Comparison of ENCODE assay signal across 9 cellular contexts in the genomic region with DNA sequence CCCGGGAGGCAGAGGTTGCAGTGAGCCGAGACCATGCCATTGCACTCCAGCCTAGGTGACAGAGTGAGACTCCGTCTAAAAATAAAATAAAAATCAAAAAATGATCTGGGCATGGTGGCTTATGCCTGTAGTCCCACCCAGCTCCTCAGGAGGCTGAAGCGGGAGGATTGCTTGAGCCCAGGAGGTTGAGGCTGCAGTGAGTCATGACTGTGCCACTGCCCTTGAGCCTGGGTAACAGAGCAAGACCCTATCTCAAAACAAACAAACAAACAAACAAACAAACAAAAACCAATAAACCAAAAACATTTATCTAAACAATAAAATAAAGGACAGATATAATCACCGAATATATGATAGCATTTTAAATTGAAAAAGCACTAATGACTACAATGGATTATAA. TPM values are rescaled to one million over a fixed set of nuclear protein-coding genes. Genes with fewer than 3 reads are reported as not detected.
DNase-seq lines count a peak whose midpoint lies in the region; ATAC-seq, FAIRE-seq and TF ChIP-seq lines count a peak whose summit lies in the region.
"Not testable (repeated sequence)": the region's sequence is repeated elsewhere in the genome, so short reads cannot be mapped to it uniquely, and the experiment has no call there.
"Had no signal": no experiment of that assay in that cellular context is flagged by ENCODE, and none has a peak within 500 bp of the region (broad histone marks: within the 10 kb centered on the region; RNA-seq: fewer than 3 reads in every experiment).

No MANE protein-coding gene starts in this region.

- not testable (repeated sequence) for H3K4me3 ChIP-seq in A549, GM23248, K562, right atrium auricular region

- TF ChIP-seq RAD21 in A549 (conservative IDR thresholded peaks at IDR 0.05 in 1 of 2, IDR thresholded peaks at IDR 0.05 in 1 of 2); K562 (CRISPR knock-in tag; conservative IDR thresholded peaks at IDR 0.05 in 1 of 2, IDR thresholded peaks at IDR 0.05 in 1 of 2): not testable (repeated sequence)

- not testable (repeated sequence) for BruUV-seq in K562 (replicated peaks; lab: Mats Ljungman, UMichigan)

- not testable (repeated sequence) for H3K9me3 Mint-ChIP-seq in nephron; osteocyte (ENCODE audit: unreplicated experiment); type B pancreatic cell

- peak overlapping the region in 1 of 3 experiments; percentile 46 for H3K4me3 Mint-ChIP-seq in nephron
- H3K4me3 Mint-ChIP-seq in osteocyte (ENCODE audit: unreplicated experiment); type B pancreatic cell: not testable (repeated sequence)

- DNase-seq in A549 (ENCODE audit: low read depth in 1 of 2, low spot score in 1 of 2); GM23248; K562 (ENCODE audit: extremely low read depth in 1 of 4, low spot score in 3 of 4): not testable (repeated sequence)
- DNase-seq in right atrium auricular region (ENCODE audit: low spot score) (peak; percentile 50), osteocyte (ENCODE audit: extremely low spot score, unreplicated experiment) (peak; percentile 21), type B pancreatic cell (ENCODE audit: extremely low spot score, unreplicated experiment) (peak; percentile 25)

- H3K27me3 Mint-ChIP-seq in nephron (ENCODE audit: low read depth) (peaks cover 12% of the 10 kb centered on the region), type B pancreatic cell (peaks cover 24% of the 10 kb centered on the region)
- H3K27me3 Mint-ChIP-seq in osteocyte (ENCODE audit: unreplicated experiment) = not testable (repeated sequence)

- not testable (repeated sequence) for ATAC-seq in A549, K562

- peaks cover 10% of the 10 kb centered on the region for H3K4me1 Mint-ChIP-seq in nephron
- H3K4me1 Mint-ChIP-seq in osteocyte (ENCODE audit: unreplicated experiment) = peaks cover 25% of the 10 kb centered on the region
- H3K4me1 Mint-ChIP-seq in type B pancreatic cell (ENCODE audit: unreplicated experiment) = peaks cover 10% of the 10 kb centered on the region

- H3K27ac Mint-ChIP-seq in nephron = peak overlapping the region in 2 of 3 experiments; percentile 65 to 76
- H3K27ac Mint-ChIP-seq in osteocyte (ENCODE audit: unreplicated experiment); type B pancreatic cell: not testable (repeated sequence)

- not testable (repeated sequence) for H3K9me2 ChIP-seq in GM23248 (ENCODE audit: insufficient read depth)

- H3K4me1 ChIP-seq in A549 (peaks cover 54% of the 10 kb centered on the region), GM23248 (ENCODE audit: insufficient read depth) (peaks cover 21% of the 10 kb centered on the region), K562 (replicated peaks in 1 of 2; ENCODE audit: control insufficient read depth in 2 of 2, insufficient read depth in 2 of 2, low read length in 2 of 2) (peaks cover 31 to 37% of the 10 kb centered on the region in 2 experiments), right atrium auricular region (peaks cover 0 to 35% of the 10 kb centered on the region in 2 donors)

- not testable (repeated sequence) for H2AFZ ChIP-seq in GM23248; K562 (ENCODE audit: low read depth, low read length)

- H3K27ac ChIP-seq in A549 (peak overlapping the region; percentile 80 to 88; a peak in 5 of 6 replicates), GM23248 (peak overlapping the region; percentile 78), K562 (ENCODE audit: extremely low read depth, low read depth, low read length) (0 out of 3 replicates have a peak overlapping the region, but pooled peaks have one; percentile 1)
- H3K27ac ChIP-seq in right atrium auricular region = not testable (repeated sequence)

- not testable (repeated sequence) for H3K27me3 ChIP-seq in GM23248 (replicated peaks; ENCODE audit: insufficient read depth); K562 (ENCODE audit: control insufficient read depth in 2 of 2, insufficient read depth in 2 of 2, low read length in 2 of 2); right atrium auricular region

- not testable (repeated sequence) for TF ChIP-seq EP300 in A549 (IDR thresholded peaks at IDR 0.05); K562 (IDR thresholded peaks at IDR 0.05; ENCODE audit: low read length)

- TF ChIP-seq POLR2A in A549 (IDR thresholded peaks at IDR 0.05; ENCODE audit: low read length); K562 (conservative IDR thresholded peaks at IDR 0.05): not testable (repeated sequence)

- not testable (repeated sequence) for FAIRE-seq in A549 (lab: Jason Lieb, UNC); K562 (lab: Jason Lieb, UNC)

- H3K4me2 ChIP-seq in A549; GM23248 (ENCODE audit: unreplicated experiment); K562 (ENCODE audit: insufficient read depth, low read length): not testable (repeated sequence)

- not testable (repeated sequence) for H4K20me1 ChIP-seq in GM23248 (ENCODE audit: insufficient read depth); K562 (replicated peaks; ENCODE audit: control insufficient read depth, insufficient read depth, low read length)

- in situ Hi-C loops in GM23248 (cut with MboI) = not testable (repeated sequence)
- in situ Hi-C loops in K562 (cut with MboI) = loop anchor here (5.0 kb wide), 1 partner anchor 156 kb away; no protein-coding TSS in a partner anchor

- TF ChIP-seq CTCF in A549 (IDR thresholded peaks at IDR 0.05); K562 (IDR thresholded peaks at IDR 0.05 in 2 of 3, conservative IDR thresholded peaks at IDR 0.05 in 1 of 3; ENCODE audit: insufficient read depth in 2 of 3, low read depth in 1 of 3, low read length in 3 of 3); right atrium auricular region (IDR thresholded peaks at IDR 0.05); nephron (IDR thresholded peaks at IDR 0.05; ENCODE audit: unreplicated experiment in 3 of 3); osteocyte (IDR thresholded peaks at IDR 0.05); type B pancreatic cell (conservative IDR thresholded peaks at IDR 0.05): not testable (repeated sequence)

- POLR2A ChIA-PET in A549 (lab: Yijun Ruan, JAX) = not testable (repeated sequence)
- POLR2A ChIA-PET in K562 (lab: Yijun Ruan, JAX) = interaction anchor here (1.0 to 14.1 kb wide), 2 partner anchors 10 to 23 kb away, joined by 3 to 327 read pairs; a partner anchor contains a TSS

- intact Hi-C loops in K562 (cut with micrococcal nuclease) = loop anchor here (1.0 kb wide), 1 partner anchor 101 kb away; no protein-coding TSS in a partner anchor

- whole genome bisulfite sequencing in A549 (ENCODE audit: missing lambda C conversion rate) = 92% methylated on average over 5 of the region's 5 CpGs
- 98 to 99% methylated on average over 5 of the region's 5 CpGs for WGBS in GM23248 (ENCODE audit: low coverage in 1 of 2, low lambda C conversion rate in 2 of 2, missing lambda C conversion rate in 2 of 2), 2 experiments
- WGBS in K562 (ENCODE audit: insufficient coverage, low coverage, missing lambda C conversion rate) = 82% methylated on average over 5 of the region's 5 CpGs

- not testable (repeated sequence) for H3K9me3 ChIP-seq in A549; GM23248 (ENCODE audit: low read depth); K562 (replicated peaks; ENCODE audit: control insufficient read depth, insufficient read depth, low read depth, low read length); right atrium auricular region

- H3K9me1 ChIP-seq in K562 (ENCODE audit: control insufficient read depth, insufficient read depth, low read length) = not testable (repeated sequence)

- H3K36me3 ChIP-seq in GM23248 (ENCODE audit: low read depth); K562 (ENCODE audit: control insufficient read depth, insufficient read depth, low read length); right atrium auricular region: not testable (repeated sequence)

- H3K9ac ChIP-seq in GM23248; K562 (ENCODE audit: insufficient read depth in 1 of 2, low read depth in 2 of 2, low read length in 2 of 2): not testable (repeated sequence)

- peaks cover 10% of the 10 kb centered on the region for H3F3A ChIP-seq in GM23248 (ENCODE audit: insufficient read depth)

- H3K79me2 ChIP-seq in GM23248 (ENCODE audit: insufficient read depth); K562 (ENCODE audit: control insufficient read depth, insufficient read depth, low read length): not testable (repeated sequence)

- H3K36me3 Mint-ChIP-seq in nephron (ENCODE audit: low read depth); osteocyte (ENCODE audit: unreplicated experiment); type B pancreatic cell: not testable (repeated sequence)

- CTCF ChIA-PET in A549 (lab: Yijun Ruan, JAX) (interaction anchor here (0.6 to 11.9 kb wide), 3 partner anchors 19 to 866 kb away, joined by 3 to 565 read pairs (median 3); no protein-coding TSS in a partner anchor), K562 (lab: Yijun Ruan, JAX; ENCODE audit: low intra/inter-chr PET ratio) (interaction anchor here (1.2 kb wide), 1 partner anchor 154 kb away, joined by 7 read pairs; no protein-coding TSS in a partner anchor)

RNA-seq across cellular contexts. Expression of a gene that starts 3.5 kb away (rescaled TPM):
- polyA plus RNA-seq in A549 (2011; rRNA removed) = 1.2 and 1.5 TPM in 2 replicates
- polyA plus RNA-seq in A549 (2012; cell fraction: cytosol; rRNA removed) = 0.23 and 0.29 TPM in 2 replicates
- polyA plus RNA-seq in A549 (2012; cell fraction: nucleus; rRNA removed) = 0.22 and 0.32 TPM in 2 replicates
- 0.98 to 2.1 TPM (median 1.9 TPM) in 3 replicates for polyA plus RNA-seq in A549 (2017; fragmentation: RNase III; extraction: RNeasy Plus Mini Kit Qiagen cat#74134 plus additional on column Dnase treatment)
- polyA minus RNA-seq in A549 (2011; rRNA and poly(A)+ RNA removed) = 2.0 and 2.2 TPM in 2 replicates
- 4.7 and 5.1 TPM in 2 replicates for total RNA-seq in GM23248 (2014; rRNA removed; shearing (Covaris generic))
- 3.1 and 3.9 TPM in 2 replicates for polyA plus RNA-seq in GM23248 (2016; fragmentation: Nextera tagmentation; extraction: Ambion mirVana)
- 4.5 and 6.1 TPM in 2 replicates for total RNA-seq in K562 (2011; cell fraction: chromatin; rRNA removed; ENCODE audit: low replicate concordance)
- total RNA-seq in K562 (2011; cell fraction: nucleolus; rRNA removed) = 4.7 and 5.5 TPM in 2 replicates
- total RNA-seq in K562 (2011; cell fraction: nucleoplasm; rRNA removed) = 4.4 and 5.5 TPM in 2 replicates
- 0.36 and 0.61 TPM in 2 replicates for total RNA-seq in K562 (2014; rRNA removed)
- total RNA-seq in K562 (2014; rRNA removed; fragmentation: Illumina TruSeq; extraction: Trizol) = 0.35 and 0.40 TPM in 2 replicates
- total RNA-seq in K562 (2015; rRNA removed; fragmentation: Illumina TruSeq; extraction: Trizol) = 0.07 and 0.11 TPM in 2 replicates
- total RNA-seq in K562 (2021) = 0.85 and 1.0 TPM in 2 replicates
- polyA plus RNA-seq in K562 (2011; rRNA removed) = 0.22 and 0.49 TPM in 2 replicates
- polyA plus RNA-seq in K562 (2011; cell fraction: cytosol; rRNA removed) = 0.15 and 0.35 TPM in 2 replicates
- 1.4 and 1.9 TPM in 2 replicates for polyA plus RNA-seq in K562 (2011; cell fraction: nucleus; rRNA removed)
- polyA plus RNA-seq in K562 (2012) = 1.0 and 15.0 TPM in 2 replicates
- polyA plus RNA-seq in K562 (2014; fragmentation: Illumina TruSeq; extraction: Trizol) = 0.73 and 0.86 TPM in 2 replicates
- under 1 TPM; 0.27 to 0.62 TPM for polyA plus RNA-seq in K562 (2014; fragmentation: Nextera tagmentation; extraction: Ambion mirVana)
- polyA plus RNA-seq in K562 (2014; rRNA removed) = 1.3 TPM in 2 replicates
- 0.28 and 0.66 TPM in 2 replicates for polyA minus RNA-seq in K562 (2011; rRNA and poly(A)+ RNA removed)
- not detected in 2 replicates for polyA minus RNA-seq in K562 (2011; cell fraction: cytosol; rRNA and poly(A)+ RNA removed)
- 0.67 and 2.3 TPM in 2 replicates for polyA minus RNA-seq in K562 (2011; cell fraction: nucleus; rRNA and poly(A)+ RNA removed)
- total RNA-seq in right atrium auricular region = 1 to 10 TPM; 1.3 to 4.7 TPM
- total RNA-seq in osteocyte = 0.81 and 2.0 TPM in 2 replicates
- total RNA-seq in type B pancreatic cell (ENCODE audit: low replicate concordance) = 0.14 and 0.31 TPM in 2 replicates
- total RNA-seq: Daoy had no signal

RNA-seq across cellular contexts. Expression of a gene that starts 13.8 kb away (rescaled TPM):
- polyA plus RNA-seq in A549 (2011; rRNA removed) (2,791 and 4,959 TPM in 2 replicates), A549 (2017; fragmentation: RNase III; extraction: RNeasy Plus Mini Kit Qiagen cat#74134 plus additional on column Dnase treatment) (12,354 to 13,747 TPM (median 12,799 TPM) in 3 replicates), GM23248 (2016; fragmentation: Nextera tagmentation; extraction: Ambion mirVana) (10,305 and 10,611 TPM in 2 replicates), K562 (2011; rRNA removed) (692 and 749 TPM in 2 replicates), K562 (2014; fragmentation: Illumina TruSeq; extraction: Trizol) (2,369 and 3,146 TPM in 2 replicates), K562 (2014; fragmentation: Nextera tagmentation; extraction: Ambion mirVana) (100 to 1,000 TPM; 370 to 426 TPM), K562 (2014; rRNA removed) (1,104 and 1,916 TPM in 2 replicates)
- 6,916 and 9,060 TPM in 2 replicates for polyA plus RNA-seq in A549 (2012; cell fraction: cytosol; rRNA removed)
- polyA plus RNA-seq in A549 (2012; cell fraction: nucleus; rRNA removed) = 2,875 and 3,583 TPM in 2 replicates
- polyA minus RNA-seq in A549 (2011; rRNA and poly(A)+ RNA removed) = 2,337 and 2,680 TPM in 2 replicates
- 393 and 473 TPM in 2 replicates for total RNA-seq in GM23248 (2014; rRNA removed; shearing (Covaris generic))
- total RNA-seq in K562 (2011; cell fraction: chromatin; rRNA removed; ENCODE audit: low replicate concordance) = 340 and 424 TPM in 2 replicates
- 235 and 254 TPM in 2 replicates for total RNA-seq in K562 (2011; cell fraction: nucleolus; rRNA removed)
- total RNA-seq in K562 (2011; cell fraction: nucleoplasm; rRNA removed) = 466 and 809 TPM in 2 replicates
- total RNA-seq in K562 (2014; rRNA removed) (542 and 714 TPM in 2 replicates), K562 (2014; rRNA removed; fragmentation: Illumina TruSeq; extraction: Trizol) (854 and 941 TPM in 2 replicates), K562 (2015; rRNA removed; fragmentation: Illumina TruSeq; extraction: Trizol) (794 and 802 TPM in 2 replicates), K562 (2021) (1,987 and 1,991 TPM in 2 replicates), right atrium auricular region (1,000 to 10,000 TPM; 2,265 to 2,787 TPM), osteocyte (2,993 and 3,020 TPM in 2 replicates), type B pancreatic cell (ENCODE audit: low replicate concordance) (1,346 and 2,108 TPM in 2 replicates)
- 753 and 1,113 TPM in 2 replicates for polyA plus RNA-seq in K562 (2011; cell fraction: cytosol; rRNA removed)
- polyA plus RNA-seq in K562 (2011; cell fraction: nucleus; rRNA removed) = 360 and 464 TPM in 2 replicates
- 2,840 and 5,114 TPM in 2 replicates for polyA plus RNA-seq in K562 (2012)
- polyA minus RNA-seq in K562 (2011; rRNA and poly(A)+ RNA removed) = 797 and 971 TPM in 2 replicates
- polyA minus RNA-seq in K562 (2011; cell fraction: cytosol; rRNA and poly(A)+ RNA removed) = 687 and 1,035 TPM in 2 replicates
- polyA minus RNA-seq in K562 (2011; cell fraction: nucleus; rRNA and poly(A)+ RNA removed) = 101 and 228 TPM in 2 replicates

RNA-seq across cellular contexts. Expression of a gene that starts 36.3 kb away (rescaled TPM):
- polyA plus RNA-seq in A549 (2011; rRNA removed) = 3.8 and 5.8 TPM in 2 replicates
- polyA plus RNA-seq in A549 (2012; cell fraction: cytosol; rRNA removed) = 8.7 and 11.4 TPM in 2 replicates
- 10.1 and 10.9 TPM in 2 replicates for polyA plus RNA-seq in A549 (2012; cell fraction: nucleus; rRNA removed)
- 5.0 to 6.6 TPM (median 6.2 TPM) in 3 replicates for polyA plus RNA-seq in A549 (2017; fragmentation: RNase III; extraction: RNeasy Plus Mini Kit Qiagen cat#74134 plus additional on column Dnase treatment)
- polyA minus RNA-seq in A549 (2011; rRNA and poly(A)+ RNA removed) = 2.6 and 4.4 TPM in 2 replicates
- total RNA-seq in GM23248 (2014; rRNA removed; shearing (Covaris generic)) = 6.6 and 7.5 TPM in 2 replicates
- 2.8 and 3.3 TPM in 2 replicates for polyA plus RNA-seq in GM23248 (2016; fragmentation: Nextera tagmentation; extraction: Ambion mirVana)
- total RNA-seq in K562 (2011; cell fraction: chromatin; rRNA removed; ENCODE audit: low replicate concordance) = 21.2 and 46.4 TPM in 2 replicates
- total RNA-seq in K562 (2011; cell fraction: nucleolus; rRNA removed) = 27.3 and 33.0 TPM in 2 replicates
- 19.3 and 24.0 TPM in 2 replicates for total RNA-seq in K562 (2011; cell fraction: nucleoplasm; rRNA removed)
- total RNA-seq in K562 (2014; rRNA removed) = 17.6 and 19.8 TPM in 2 replicates
- 2.0 and 3.7 TPM in 2 replicates for total RNA-seq in K562 (2014; rRNA removed; fragmentation: Illumina TruSeq; extraction: Trizol)
- 8.9 and 10.3 TPM in 2 replicates for total RNA-seq in K562 (2015; rRNA removed; fragmentation: Illumina TruSeq; extraction: Trizol)
- total RNA-seq in K562 (2021) = 42.6 and 46.2 TPM in 2 replicates
- 15.5 and 17.7 TPM in 2 replicates for polyA plus RNA-seq in K562 (2011; rRNA removed)
- polyA plus RNA-seq in K562 (2011; cell fraction: cytosol; rRNA removed) = 18.3 and 41.7 TPM in 2 replicates
- polyA plus RNA-seq in K562 (2011; cell fraction: nucleus; rRNA removed) = 25.8 and 42.6 TPM in 2 replicates
- polyA plus RNA-seq in K562 (2012) = 15.9 and 29.1 TPM in 2 replicates
- 25.1 and 31.8 TPM in 2 replicates for polyA plus RNA-seq in K562 (2014; fragmentation: Illumina TruSeq; extraction: Trizol)
- polyA plus RNA-seq in K562 (2014; fragmentation: Nextera tagmentation; extraction: Ambion mirVana) = under 1 TPM; 0.15 to 0.25 TPM
- polyA plus RNA-seq in K562 (2014; rRNA removed) = 28.2 and 29.7 TPM in 2 replicates
- polyA minus RNA-seq in K562 (2011; rRNA and poly(A)+ RNA removed) = 6.1 and 11.2 TPM in 2 replicates
- 22.8 and 26.0 TPM in 2 replicates for polyA minus RNA-seq in K562 (2011; cell fraction: cytosol; rRNA and poly(A)+ RNA removed)
- polyA minus RNA-seq in K562 (2011; cell fraction: nucleus; rRNA and poly(A)+ RNA removed) = 13.3 and 13.9 TPM in 2 replicates
- 10 to 100 TPM in 1 of 2 donors, 1 to 10 TPM in 1; 4.3 to 16.8 TPM for total RNA-seq in right atrium auricular region
- total RNA-seq in osteocyte = 44.2 and 49.2 TPM in 2 replicates
- 2.1 and 16.6 TPM in 2 replicates for total RNA-seq in type B pancreatic cell (ENCODE audit: low replicate concordance)
- polyA plus RNA-seq: CD4-positive, alpha-beta memory T cell had no signal
